ENCODE assay signal across 7 cellular contexts in the genomic region with DNA sequence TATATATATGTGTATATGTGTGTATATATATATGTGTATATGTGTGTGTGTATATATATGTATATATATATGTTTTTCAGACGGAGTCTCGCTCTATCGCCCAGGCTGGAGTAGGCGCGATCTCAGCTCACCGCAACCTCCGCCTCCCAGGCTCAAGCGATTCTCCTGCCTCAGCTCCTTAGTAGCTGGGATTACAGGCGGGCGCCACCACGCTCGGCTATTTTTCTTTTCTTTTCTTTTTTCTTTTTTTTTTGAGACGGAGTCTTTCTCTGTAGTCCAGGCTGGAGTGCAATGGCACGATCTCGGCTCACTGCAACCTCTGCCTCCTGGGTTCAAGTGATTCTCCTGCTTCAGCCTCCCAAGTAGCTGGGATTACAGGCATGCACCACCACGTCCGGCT. TPM values are rescaled to one million over a fixed set of nuclear protein-coding genes. Genes with fewer than 3 reads are reported as not detected.
DNase-seq lines count a peak whose midpoint lies in the region; ATAC-seq and TF ChIP-seq lines count a peak whose summit lies in the region.
"Not testable (repeated sequence)": the region's sequence is repeated elsewhere in the genome, so short reads cannot be mapped to it uniquely, and the experiment has no call there.
"Had no signal": no experiment of that assay in that cellular context is flagged by ENCODE, and none has a peak within 500 bp of the region (broad histone marks: within the 10 kb centered on the region; RNA-seq: fewer than 3 reads in every experiment).

No MANE protein-coding gene starts in this region.

- H3K4me2 ChIP-seq in H9 (ENCODE audit: insufficient read depth, insufficient read length, low read length): peak overlapping the region; percentile 4

- in situ Hi-C loops in transverse colon (cut with MboI; ENCODE audit: low pct_ligation_motif_present in 1 of 4, low pct_unique_long_range_greater_than_20kb in 1 of 4, low sequenced_read_pairs in 3 of 4): not testable (repeated sequence)

- H3K36me3 ChIP-seq in heart left ventricle (peaks cover 0 to 57% (median 53%) of the 10 kb centered on the region in 9 donors), transverse colon (peaks cover 0 to 26% (median 10%) of the 10 kb centered on the region in 4 donors)

- peaks cover 28 to 46% (median 46%) of the 10 kb centered on the region in 3 experiments for H3K36me3 Mint-ChIP-seq in H9 (ENCODE audit: insufficient read depth in 1 of 3, low read depth in 3 of 3)
- not testable (repeated sequence) for H3K36me3 Mint-ChIP-seq in T-helper 17 cell (ENCODE audit: low read depth); neural crest cell (ENCODE audit: low read depth)
- peaks cover 84% of the 10 kb centered on the region for H3K36me3 Mint-ChIP-seq in MCF 10A (ENCODE audit: insufficient read depth, unreplicated experiment)

- POLR2A ChIA-PET in MCF 10A (lab: Yijun Ruan, JAX): interaction anchor here (1.1 to 9.5 kb wide), 6 partner anchors 10 to 82 kb away, joined by 3 to 259 read pairs (median 7); a partner anchor contains a TSS

- DNase-seq in H9; T-helper 17 cell; MCF 10A (ENCODE audit: unreplicated experiment); heart left ventricle; neural crest cell (ENCODE audit: low read depth, low spot score); transverse colon: not testable (repeated sequence)

- H3K4me3 Mint-ChIP-seq in H9: peak overlapping the region; percentile 98 to 99
- peak overlapping the region; percentile 99 for H3K4me3 Mint-ChIP-seq in T-helper 17 cell
- H3K4me3 Mint-ChIP-seq in MCF 10A (ENCODE audit: unreplicated experiment): peak overlapping the region; percentile 89
- peak overlapping the region; percentile 100 for H3K4me3 Mint-ChIP-seq in neural crest cell

- not testable (repeated sequence) for H3K4ac ChIP-seq in H9 (ENCODE audit: low read depth, low read length)

- H3K56ac ChIP-seq in H9 (ENCODE audit: insufficient read length, low read depth, low read length): not testable (repeated sequence)

- no CpG with 5 or more reads among the region's 17 CpGs for WGBS in H9 (ENCODE audit: extremely low coverage, insufficient read length, low lambda C conversion rate)
- WGBS in heart left ventricle, 4 donors: 69 to 77% (median 71%) methylated on average over 17 of the region's 17 CpGs
- WGBS in transverse colon (ENCODE audit: low coverage in 1 of 2), 2 donors: 74 to 76% methylated on average over 14 to 17 of the region's 17 CpGs

- not testable (repeated sequence) for H3K14ac ChIP-seq in H9 (ENCODE audit: insufficient read depth, low read length)

- H4K5ac ChIP-seq in H9 (ENCODE audit: insufficient read length, low read depth, low read length): not testable (repeated sequence)

- not testable (repeated sequence) for ATAC-seq in T-helper 17 cell, heart left ventricle

- peaks cover 13 to 26% of the 10 kb centered on the region in 2 experiments for H3K4me1 Mint-ChIP-seq in H9
- H3K4me1 Mint-ChIP-seq in T-helper 17 cell: peaks cover 27% of the 10 kb centered on the region
- H3K4me1 Mint-ChIP-seq in MCF 10A (ENCODE audit: insufficient read depth, unreplicated experiment): not testable (repeated sequence)
- peaks cover 21% of the 10 kb centered on the region for H3K4me1 Mint-ChIP-seq in neural crest cell

- not testable (repeated sequence) for H3K23me2 ChIP-seq in H9 (ENCODE audit: insufficient read length, low read depth, low read length, poor library complexity, severe bottlenecking)

- not testable (repeated sequence) for TF ChIP-seq POLR2A in heart left ventricle (IDR thresholded peaks at IDR 0.05); transverse colon (IDR thresholded peaks at IDR 0.05)

- not testable (repeated sequence) for H2AK5ac ChIP-seq in H9 (ENCODE audit: insufficient read length, low read length)

- BruUV-seq in MCF 10A (replicated peaks; lab: Mats Ljungman, UMichigan): TSS peak; percentile 38

- not testable (repeated sequence) for H4K91ac ChIP-seq in H9 (ENCODE audit: insufficient read length, low read depth, low read length)

- H3K9me3 ChIP-seq in H9 (ENCODE audit: control insufficient read depth, low read depth, low read length); T-helper 17 cell (ENCODE audit: control insufficient read depth, low read length, poor library complexity, severe bottlenecking); heart left ventricle; transverse colon: not testable (repeated sequence)

- not testable (repeated sequence) for TF ChIP-seq CTCF in H9 (conservative IDR thresholded peaks at IDR 0.05); MCF 10A (IDR thresholded peaks at IDR 0.05; ENCODE audit: unreplicated experiment); heart left ventricle (IDR thresholded peaks at IDR 0.05); neural crest cell (conservative IDR thresholded peaks at IDR 0.05); transverse colon (IDR thresholded peaks at IDR 0.05)

- H3K9me3 Mint-ChIP-seq in H9; MCF 10A (ENCODE audit: unreplicated experiment); neural crest cell: not testable (repeated sequence)

- H2BK5ac ChIP-seq in H9 (ENCODE audit: insufficient read length, low read length): not testable (repeated sequence)

- H3K27me3 Mint-ChIP-seq in H9 (ENCODE audit: low read depth); T-helper 17 cell; MCF 10A (ENCODE audit: insufficient read depth, unreplicated experiment): not testable (repeated sequence)
- H3K27me3 Mint-ChIP-seq in neural crest cell (ENCODE audit: low read depth): peaks cover 17% of the 10 kb centered on the region

- H3K18ac ChIP-seq in H9 (ENCODE audit: insufficient read length, low read depth, low read length): not testable (repeated sequence)

- not testable (repeated sequence) for H2BK120ac ChIP-seq in H9 (ENCODE audit: low read depth, low read length, poor library complexity, severe bottlenecking)

- not testable (repeated sequence) for H3K4me1 ChIP-seq in H9 (ENCODE audit: insufficient read depth, low read length)
- H3K4me1 ChIP-seq in heart left ventricle (peaks cover 0 to 51% (median 38%) of the 10 kb centered on the region in 12 donors), transverse colon (peaks cover 24 to 45% (median 34%) of the 10 kb centered on the region in 4 donors)

- peak overlapping the region; percentile 47 to 96 (median 78) for H3K4me3 ChIP-seq in heart left ventricle
- peak overlapping the region; percentile 80 to 98 (median 80) for H3K4me3 ChIP-seq in transverse colon

- not testable (repeated sequence) for H3K9ac ChIP-seq in H9 (ENCODE audit: extremely low read depth, insufficient read length, low read length)

- TF ChIP-seq EP300 in transverse colon (IDR thresholded peaks at IDR 0.05; ENCODE audit: low read depth): not testable (repeated sequence)

- intact Hi-C loops in MCF 10A (cut with micrococcal nuclease); transverse colon (cut with DNase I; ENCODE audit: low total_unique reads): not testable (repeated sequence)
- intact Hi-C loops in heart left ventricle (cut with DNase I): loop anchor here in 1 of 10 donors (5.0 kb wide), 1 partner anchor 881 kb away; no protein-coding TSS in a partner anchor

- not testable (repeated sequence) for H3K27ac Mint-ChIP-seq in H9
- H3K27ac Mint-ChIP-seq in T-helper 17 cell: peak overlapping the region; percentile 99
- H3K27ac Mint-ChIP-seq in MCF 10A (ENCODE audit: low read depth, unreplicated experiment): peak overlapping the region; percentile 97
- H3K27ac Mint-ChIP-seq in neural crest cell (ENCODE audit: unreplicated experiment): peak overlapping the region; percentile 19

- CTCF ChIA-PET in MCF 10A (lab: Yijun Ruan, JAX): interaction anchor here (0.6 to 7.1 kb wide), 5 partner anchors 34 to 618 kb away, joined by 3 to 78 read pairs (median 4); a partner anchor contains a TSS

- not testable (repeated sequence) for H3K79me1 ChIP-seq in H9 (ENCODE audit: insufficient read depth, low read depth, low read length, poor library complexity, severe bottlenecking)

- H4K8ac ChIP-seq in H9 (replicated peaks; ENCODE audit: insufficient read length, low read depth, low read length): not testable (repeated sequence)

- H2BK15ac ChIP-seq in H9 (ENCODE audit: low read depth, low read length): not testable (repeated sequence)

- H4K20me1 ChIP-seq in H9 (ENCODE audit: control insufficient read depth, insufficient read depth, insufficient read length): not testable (repeated sequence)

- H2BK12ac ChIP-seq in H9 (ENCODE audit: insufficient read length, low read depth, low read length): not testable (repeated sequence)

- not testable (repeated sequence) for H3K79me2 ChIP-seq in H9 (ENCODE audit: insufficient read depth, low read length)

- not testable (repeated sequence) for H2BK20ac ChIP-seq in H9 (ENCODE audit: low read depth, low read length, poor library complexity, severe bottlenecking)

- not testable (repeated sequence) for H3T11ph ChIP-seq in H9 (ENCODE audit: low read length)

- not testable (repeated sequence) for H2AFZ ChIP-seq in H9 (ENCODE audit: low read length)

- not testable (repeated sequence) for H3K23ac ChIP-seq in H9 (ENCODE audit: insufficient read length, low read depth, low read length)

- not testable (repeated sequence) for H3K27ac ChIP-seq in H9 (ENCODE audit: insufficient read length, low read depth, low read length)
- H3K27ac ChIP-seq in heart left ventricle: peak overlapping the region in 5 of 12 donors; percentile 90 to 96 (median 93)
- peak overlapping the region in 3 of 4 donors; percentile 96 to 98 (median 97) for H3K27ac ChIP-seq in transverse colon

- not testable (repeated sequence) for H3K27me3 ChIP-seq in H9 (ENCODE audit: insufficient read depth, low read length); heart left ventricle; transverse colon

RNA-seq across cellular contexts. Expression of a gene that starts 0.8 kb away (rescaled TPM):
- total RNA-seq in H9 (2021): 325 and 332 TPM in 2 replicates
- total RNA-seq in T-helper 17 cell: 100 to 1,000 TPM; 742 to 873 TPM
- 165 and 211 TPM in 2 replicates for total RNA-seq in MCF 10A (2022)
- total RNA-seq in heart left ventricle: 100 to 1,000 TPM; 132 to 206 (median 171) TPM
- polyA plus RNA-seq in heart left ventricle: 100 to 1,000 TPM; 242 to 259 TPM
- total RNA-seq in neural crest cell: 285 and 304 TPM in 2 replicates
- total RNA-seq in transverse colon: 100 to 1,000 TPM; 239 to 490 (median 364) TPM

RNA-seq across cellular contexts. Expression of a gene that starts 32.4 kb away (rescaled TPM):
- 377 and 388 TPM in 2 replicates for total RNA-seq in H9 (2021)
- 100 to 1,000 TPM in 1 of 2 donors, 10 to 100 TPM in 1; 89.5 to 101 TPM for total RNA-seq in T-helper 17 cell
- total RNA-seq in MCF 10A (2022): 93.5 and 115 TPM in 2 replicates
- 1,000 to 10,000 TPM in 5 of 9 donors, 100 to 1,000 TPM in 4; 790 to 2,748 (median 1,081) TPM for total RNA-seq in heart left ventricle
- polyA plus RNA-seq in heart left ventricle: 1,000 to 10,000 TPM in 1 of 2 donors, 100 to 1,000 TPM in 1; 647 to 2,041 TPM
- total RNA-seq in neural crest cell: 175 and 179 TPM in 2 replicates
- 100 to 1,000 TPM; 474 to 751 (median 653) TPM for total RNA-seq in transverse colon

RNA-seq across cellular contexts. Expression of a gene that starts 32.9 kb away (rescaled TPM):
- 18.7 and 19.7 TPM in 2 replicates for total RNA-seq in H9 (2021)
- under 1 TPM in 1 of 2 donors, not detected in 1; 0.70 TPM for total RNA-seq in T-helper 17 cell
- 88.8 and 104 TPM in 2 replicates for total RNA-seq in MCF 10A (2022)
- total RNA-seq in heart left ventricle: 100 to 1,000 TPM in 1 of 9 donors, 10 to 100 TPM in 8; 39.9 to 133 (median 45.1) TPM
- 10 to 100 TPM; 30.6 to 52.7 TPM for polyA plus RNA-seq in heart left ventricle
- total RNA-seq in neural crest cell: 0.30 and 0.47 TPM in 2 replicates
- 10 to 100 TPM; 15.2 to 93.1 (median 25.3) TPM for total RNA-seq in transverse colon

RNA-seq across cellular contexts. Expression of a gene that starts 58.2 kb away (rescaled TPM):
- not detected in 2 replicates for total RNA-seq in H9 (2021)
- total RNA-seq in T-helper 17 cell: not detected
- total RNA-seq in MCF 10A (2022): not detected in 2 replicates
- not detected for total RNA-seq in heart left ventricle
- polyA plus RNA-seq in heart left ventricle: not detected
- total RNA-seq in neural crest cell: not detected in 2 replicates
- total RNA-seq in transverse colon: not detected
- total RNA-seq: M059J had no signal

Comparison
In these comparisons a context has a peak if more than half of its experiments do, and no peak if none do; other contexts are left out.
1. RNA of a gene that starts 32.9 kb away (total RNA-seq): 88.8 to 104 TPM in MCF 10A, 39.9 to 133 TPM in heart left ventricle, 15.2 to 93.1 TPM in transverse colon and 18.7 to 19.7 TPM in H9; 0.70 TPM in T-helper 17 cell and 0.30 to 0.47 TPM in neural crest cell; every median in the first group is over 4 times any median in the second.
2. Peak in every context shown above with its lines, with median percentiles within 50 percentile points of each other: H3K4me3 Mint-ChIP-seq.